Comparison of ENCODE assay signal across 8 cellular contexts in genomic region chr12:68641138-68641537, GRCh38.
A peak's percentile ranks its signal among the peaks of the same experiment; 100 is the strongest.
DNase-seq lines count a peak whose midpoint lies in the region; ATAC-seq and TF ChIP-seq lines count a peak whose summit lies in the region.

No MANE protein-coding gene starts in this region.

- intact Hi-C loops in head of caudate nucleus (cut with DNase I): no loop called here

- no peaks in the 10 kb centered on the region for H3K9me3 ChIP-seq in OCI-LY1 (ENCODE audit: low read length)

- peak; percentile 95 for ATAC-seq in GM18498 (IDR thresholded peaks at IDR 0.05; ENCODE audit: unreplicated experiment)
- ATAC-seq in GM21786 (IDR thresholded peaks at IDR 0.05; ENCODE audit: unreplicated experiment): peak; percentile 92

- no peak for TF ChIP-seq CTCF in OCI-LY1 (IDR thresholded peaks at IDR 0.05; ENCODE audit: low read length)

- H3F3A ChIP-seq in OCI-LY1 (ENCODE audit: insufficient read depth, low read length): no peaks in the 10 kb centered on the region

- H3K9me2 ChIP-seq in OCI-LY1 (ENCODE audit: low read depth, low read length): no peaks in the 10 kb centered on the region

- peaks cover 57% of the 10 kb centered on the region for H3K4me1 ChIP-seq in OCI-LY1 (ENCODE audit: insufficient read depth, low read length, severe bottlenecking)

- H3K4me3 ChIP-seq in OCI-LY1 (ENCODE audit: low read depth, low read length, poor library complexity, severe bottlenecking): peak overlapping the region; percentile 32

- H2AFZ ChIP-seq in OCI-LY1 (ENCODE audit: low read length): no peak overlapping the region

- peak; percentile 56 for DNase-seq in left kidney (ENCODE audit: low read depth, low spot score)
- DNase-seq in AG08395 (ENCODE audit: low spot score): no peak
- DNase-seq in head of caudate nucleus: no peak
- no peak for DNase-seq in NCI-H1105 (lab: John Stamatoyannopoulos, UW)
- no peak for DNase-seq in GDM1 (lab: John Stamatoyannopoulos, UW)

- H3K9ac ChIP-seq in OCI-LY1 (ENCODE audit: low read length): peak overlapping the region; percentile 29; the same call in 1 of the 2 replicates

- H3K36me3 ChIP-seq in OCI-LY1 (ENCODE audit: insufficient read depth, low read length): peaks cover 32% of the 10 kb centered on the region

- peak overlapping the region; percentile 53 for H3K4me2 ChIP-seq in OCI-LY1 (ENCODE audit: low read length)

- peak overlapping the region; percentile 85 for H3K27ac ChIP-seq in OCI-LY1 (ENCODE audit: low read depth, low read length, poor library complexity, severe bottlenecking)

- H4K20me1 ChIP-seq in OCI-LY1 (ENCODE audit: insufficient read depth, low read length): no peaks in the 10 kb centered on the region

- no peaks in the 10 kb centered on the region for H3K27me3 ChIP-seq in OCI-LY1 (ENCODE audit: insufficient read depth, low read length)

- H3K79me2 ChIP-seq in OCI-LY1 (ENCODE audit: insufficient read depth, low read length): peaks cover 96% of the 10 kb centered on the region
